Comparison of ENCODE assay signal across 18 cellular contexts in the genomic region with DNA sequence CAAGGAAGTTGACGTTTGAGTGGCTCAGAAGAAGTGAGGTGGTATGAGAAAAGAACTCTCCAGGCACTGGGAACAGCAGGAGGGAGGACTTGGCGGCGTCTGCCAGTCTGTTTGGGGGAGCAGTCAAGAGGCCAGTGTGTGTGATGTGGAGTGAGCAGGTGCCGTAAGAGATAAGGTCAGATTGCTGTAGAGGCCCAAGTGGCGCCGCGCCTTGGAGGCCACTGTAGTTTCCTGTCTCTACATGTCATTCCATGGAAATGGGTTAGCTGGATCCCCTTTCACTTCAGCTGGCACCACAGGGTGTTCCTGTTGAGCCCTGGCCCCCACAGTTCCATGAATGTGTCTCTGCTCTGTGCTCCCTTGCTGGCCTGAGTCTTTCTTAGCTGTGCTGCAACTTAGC.
"Had no signal": no experiment of that assay in that cellular context is flagged by ENCODE, and none has a peak within 500 bp of the region (broad histone marks: within the 10 kb centered on the region; RNA-seq: fewer than 3 reads in every experiment).

No MANE protein-coding gene starts in this region.

- H3K9ac ChIP-seq: parathyroid adenoma had no signal

- H3K4me1 ChIP-seq: body of pancreas, left ventricle myocardium inferior, parathyroid adenoma, thyroid gland, uterus had no signal

- H3K9me3 ChIP-seq: body of pancreas, thyroid gland had no signal

- H3K79me2 ChIP-seq: hepatocyte, parathyroid adenoma had no signal

- H3K27ac ChIP-seq: body of pancreas, cardiac muscle cell, hepatocyte, left ventricle myocardium inferior, parathyroid adenoma, thyroid gland, uterus had no signal

- H3K4me3 ChIP-seq: body of pancreas, cardiac muscle cell, hepatocyte, left ventricle myocardium inferior, thyroid gland, uterus had no signal

- H3K36me3 ChIP-seq: cardiac muscle cell, left ventricle myocardium inferior, thyroid gland, uterus had no signal

- H3K4me2 ChIP-seq: hepatocyte had no signal

- H2AFZ ChIP-seq: hepatocyte, parathyroid adenoma had no signal

- ATAC-seq: activated CD4-positive, CD25-positive, alpha-beta regulatory T cell treated with anti-CD3 and anti-CD28 coated beads, Interleukin-2, amount 50 U/mL, for 24 hours; body of pancreas; right cardiac atrium had no signal

- DNase-seq: activated CD4-positive, alpha-beta T cell treated with anti-CD3 and anti-CD28 coated beads, Interleukin-2, amount 10 ng/mL, durations not matched to agents 7 days and 5 days; activated gamma-delta T cell treated with Interleukin-2 at 50 U/mL for 16 hours; activated T-cell treated with anti-CD3 and anti-CD28 coated beads, Interleukin-2, amount 50 U/mL, for 1 hour; anterior cingulate cortex; body of pancreas; foreskin melanocyte; kidney glomerular epithelial cell; left ventricle myocardium inferior; right cardiac atrium; stimulated activated CD4-positive, alpha-beta T cell treated with anti-CD3 and anti-CD28 coated beads, Interleukin-12 subunit alpha, Interleukin-12 subunit beta, amount 100 ng/mL, for 4 hours; substantia nigra; T1000; thyroid gland; uterus had no signal

- H3K27me3 ChIP-seq: body of pancreas, cardiac muscle cell, hepatocyte, thyroid gland, uterus had no signal
